ENCODE assay signal across 6 cellular contexts in genomic region chr15:40333922-40334492, GRCh38. TPM values are rescaled to one million over a fixed set of nuclear protein-coding genes. Genes with fewer than 3 reads are reported as not detected.
DNase-seq lines count a peak whose midpoint lies in the region; ATAC-seq, FAIRE-seq and TF ChIP-seq lines count a peak whose summit lies in the region.

No MANE protein-coding gene starts in this region.

- peak overlapping the region; percentile 80 for H3K27ac ChIP-seq in endothelial cell of umbilical vein (ENCODE audit: insufficient read depth, low read depth, low read length)

- peak; percentile 51 for DNase-seq in stimulated activated CD4-positive, alpha-beta T cell treated with anti-CD3 and anti-CD28 coated beads, Interleukin-15, amount 100 ng/mL, for 24 hours
- DNase-seq in stimulated activated CD4-positive, alpha-beta T cell treated with anti-CD3 and anti-CD28 coated beads, Interleukin-4, amount 100 ng/mL, for 24 hours: no peak
- DNase-seq in endothelial cell of umbilical vein (ENCODE audit: low read depth, low spot score) (peak; percentile 98), pulmonary artery endothelial cell (ENCODE audit: low read depth, low spot score) (peak; percentile 95), DMS114 treated with DMSO at 0.1 percent for 48 hours (lab: John Stamatoyannopoulos, UW; ENCODE audit: unreplicated experiment) (no peak)

- H3K4me3 ChIP-seq in endothelial cell of umbilical vein (replicated peaks in 1 of 3; ENCODE audit: insufficient read depth in 1 of 3, low read depth in 1 of 3, low read length in 3 of 3): no peak overlapping the region

- no peaks in the 10 kb centered on the region for H3K9me1 ChIP-seq in endothelial cell of umbilical vein (replicated peaks; ENCODE audit: control insufficient read depth, extremely low read depth, insufficient read depth, low read length)

- H4K20me1 ChIP-seq in endothelial cell of umbilical vein (replicated peaks; ENCODE audit: control insufficient read depth, extremely low read depth, insufficient read depth, low read length): no peaks in the 10 kb centered on the region

- FAIRE-seq in endothelial cell of umbilical vein (lab: Jason Lieb, UNC): peak; percentile 100

- ATAC-seq in activated CD4-positive, CD25-positive, alpha-beta regulatory T cell treated with anti-CD3 and anti-CD28 coated beads, Interleukin-2, amount 50 U/mL, for 24 hours: no peak

- TF ChIP-seq CTCF in endothelial cell of umbilical vein (IDR thresholded peaks at IDR 0.05; ENCODE audit: extremely low read depth in 1 of 2, insufficient read depth in 1 of 2, low read depth in 1 of 2, low read length in 2 of 2): no peak

- H2AFZ ChIP-seq in endothelial cell of umbilical vein (ENCODE audit: low read depth, low read length): peak overlapping the region; percentile 70

- no peaks in the 10 kb centered on the region for H3K79me2 ChIP-seq in endothelial cell of umbilical vein (ENCODE audit: control insufficient read depth, insufficient read depth, low read length)

- H3K27me3 ChIP-seq in endothelial cell of umbilical vein (ENCODE audit: control insufficient read depth in 2 of 2, insufficient read depth in 2 of 2, low read length in 2 of 2): no peaks in the 10 kb centered on the region

- POLR2A ChIA-PET in endothelial cell of umbilical vein (lab: Charles Lee): interaction anchor here (0.7 to 2.0 kb wide), 3 partner anchors 9 to 304 kb away, joined by 3 to 11 read pairs (median 4); partner anchors contain the start of gene INAFM2

- TF ChIP-seq POLR2A in endothelial cell of umbilical vein (IDR thresholded peaks at IDR 0.05; ENCODE audit: low read depth, low read length): peak; percentile 32

- peak overlapping the region; percentile 61 for H3K9ac ChIP-seq in endothelial cell of umbilical vein (replicated peaks; ENCODE audit: extremely low read depth, insufficient read depth, low read length)

- peaks cover 0 to 8% of the 10 kb centered on the region in 2 experiments for H3K36me3 ChIP-seq in endothelial cell of umbilical vein (ENCODE audit: control insufficient read depth in 2 of 2, extremely low read depth in 1 of 2, insufficient read depth in 2 of 2, low read length in 2 of 2)

- intact Hi-C loops in endothelial cell of umbilical vein (cut with micrococcal nuclease): loop anchor here (1.0 kb wide), 1 partner anchor 11 kb away; the partner anchor contains the start of gene INAFM2

- TSS peak; percentile 14 for BruUV-seq in endothelial cell of umbilical vein (replicated peaks; lab: Mats Ljungman, UMichigan)

- dilution Hi-C loops in endothelial cell of umbilical vein (cut with MboI; ENCODE audit: extremely low pct_ligation_motif_present, low sequenced_read_pairs): no loop called here

- peaks cover 39% of the 10 kb centered on the region for H3K4me1 ChIP-seq in endothelial cell of umbilical vein (ENCODE audit: control insufficient read depth, extremely low read depth, insufficient read depth, low read length)

- no peaks in the 10 kb centered on the region for H3K9me3 ChIP-seq in endothelial cell of umbilical vein (replicated peaks; ENCODE audit: control insufficient read depth, insufficient read depth, low read length)

- CTCF ChIA-PET in endothelial cell of umbilical vein (lab: Charles Lee): interaction anchor here (0.8 to 9.1 kb wide), 8 partner anchors 9 to 117 kb away, joined by 3 to 287 read pairs (median 8); partner anchors contain the start of genes INAFM2 and PLCB2

- peak overlapping the region; percentile 41 for H3K4me2 ChIP-seq in endothelial cell of umbilical vein (ENCODE audit: insufficient read depth, low read length)

TF ChIP-seq in endothelial cell of umbilical vein, 7 proteins besides CTCF, POLR2A, EP300 and RAD21:
- TF ChIP-seq POLR2AphosphoS5 (IDR thresholded peaks at IDR 0.05; ENCODE audit: insufficient read depth, low read depth, low read length) (peak; percentile 60), MAX (IDR thresholded peaks at IDR 0.05; ENCODE audit: insufficient read depth, insufficient read length) (no peak), FOS (IDR thresholded peaks at IDR 0.05; ENCODE audit: borderline replicate concordance, insufficient read depth, low read length) (no peak), JUN (IDR thresholded peaks at IDR 0.05; ENCODE audit: borderline replicate concordance, insufficient read depth, insufficient read length, low read depth) (no peak), MYC (IDR thresholded peaks at IDR 0.05; ENCODE audit: low read depth, low read length) (no peak), GATA2 (IDR thresholded peaks at IDR 0.05; ENCODE audit: insufficient read depth, insufficient read length, low read depth, low read length) (peak; percentile 41), EZH2 (IDR thresholded peaks at IDR 0.05; ENCODE audit: borderline replicate concordance, low read depth, low read length, severe bottlenecking) (no peak)
TF ChIP-seq in endothelial cell of umbilical vein: peak in this region for 2.

RNA-seq across cellular contexts. Expression of gene CCDC9B, which starts 6.7 kb away (rescaled TPM):
- total RNA-seq in endothelial cell of umbilical vein (46.0 and 47.3 TPM in 2 replicates), pulmonary artery endothelial cell (17.0 and 25.1 TPM in 2 replicates)
- polyA plus RNA-seq in endothelial cell of umbilical vein: 4.8 and 7.6 TPM in 2 replicates
- polyA plus RNA-seq in endothelial cell of umbilical vein (2011; cell fraction: cytosol; rRNA removed): 6.1 and 7.0 TPM in 2 replicates
- 65.5 and 69.4 TPM in 2 replicates for polyA plus RNA-seq in endothelial cell of umbilical vein (2011; cell fraction: nucleus; rRNA removed)
- polyA plus RNA-seq in endothelial cell of umbilical vein (2012): 32.0 and 33.5 TPM in 2 replicates
- polyA minus RNA-seq in endothelial cell of umbilical vein: 24.9 and 26.7 TPM in 2 replicates
- 1.3 TPM for polyA minus RNA-seq in endothelial cell of umbilical vein (2011; cell fraction: cytosol; rRNA and poly(A)+ RNA removed)
- polyA minus RNA-seq in endothelial cell of umbilical vein (2011; cell fraction: nucleus; rRNA and poly(A)+ RNA removed): 28.5 and 32.2 TPM in 2 replicates

RNA-seq across cellular contexts. Expression of gene INAFM2, which starts 10.5 kb away (rescaled TPM):
- total RNA-seq in endothelial cell of umbilical vein (23.6 and 24.1 TPM in 2 replicates), pulmonary artery endothelial cell (20.6 and 28.3 TPM in 2 replicates)
- 9.4 and 10.4 TPM in 2 replicates for polyA plus RNA-seq in endothelial cell of umbilical vein
- 11.7 and 14.2 TPM in 2 replicates for polyA plus RNA-seq in endothelial cell of umbilical vein (2011; cell fraction: cytosol; rRNA removed)
- 11.1 and 12.5 TPM in 2 replicates for polyA plus RNA-seq in endothelial cell of umbilical vein (2011; cell fraction: nucleus; rRNA removed)
- polyA plus RNA-seq in endothelial cell of umbilical vein (2012): 11.4 and 13.4 TPM in 2 replicates
- 10.0 and 13.4 TPM in 2 replicates for polyA minus RNA-seq in endothelial cell of umbilical vein
- 3.3 TPM for polyA minus RNA-seq in endothelial cell of umbilical vein (2011; cell fraction: cytosol; rRNA and poly(A)+ RNA removed)
- 5.5 and 6.1 TPM in 2 replicates for polyA minus RNA-seq in endothelial cell of umbilical vein (2011; cell fraction: nucleus; rRNA and poly(A)+ RNA removed)

RNA-seq across cellular contexts. Expression of gene PHGR1, which starts 16.8 kb away (rescaled TPM):
- not detected in 2 replicates for total RNA-seq in endothelial cell of umbilical vein
- polyA plus RNA-seq in endothelial cell of umbilical vein: not detected in 2 replicates
- not detected in 2 replicates for polyA plus RNA-seq in endothelial cell of umbilical vein (2011; cell fraction: cytosol; rRNA removed)
- polyA plus RNA-seq in endothelial cell of umbilical vein (2011; cell fraction: nucleus; rRNA removed): not detected in 2 replicates
- not detected in 2 replicates for polyA plus RNA-seq in endothelial cell of umbilical vein (2012)
- polyA minus RNA-seq in endothelial cell of umbilical vein: not detected in 2 replicates
- polyA minus RNA-seq in endothelial cell of umbilical vein (2011; cell fraction: cytosol; rRNA and poly(A)+ RNA removed): not detected
- not detected in 2 replicates for polyA minus RNA-seq in endothelial cell of umbilical vein (2011; cell fraction: nucleus; rRNA and poly(A)+ RNA removed)
- not detected in 2 replicates for total RNA-seq in pulmonary artery endothelial cell

RNA-seq across cellular contexts. Expression of gene DISP2, which starts 24.0 kb away (rescaled TPM):
- 0.65 and 1.2 TPM in 2 replicates for total RNA-seq in endothelial cell of umbilical vein
- polyA plus RNA-seq in endothelial cell of umbilical vein: 0.10 and 0.24 TPM in 2 replicates
- 0.05 and 0.13 TPM in 2 replicates for polyA plus RNA-seq in endothelial cell of umbilical vein (2011; cell fraction: cytosol; rRNA removed)
- polyA plus RNA-seq in endothelial cell of umbilical vein (2011; cell fraction: nucleus; rRNA removed): 0.05 and 0.10 TPM in 2 replicates
- 0.13 and 0.65 TPM in 2 replicates for polyA plus RNA-seq in endothelial cell of umbilical vein (2012)
- 0.06 and 0.73 TPM in 2 replicates for polyA minus RNA-seq in endothelial cell of umbilical vein
- 0.10 TPM for polyA minus RNA-seq in endothelial cell of umbilical vein (2011; cell fraction: cytosol; rRNA and poly(A)+ RNA removed)
- polyA minus RNA-seq in endothelial cell of umbilical vein (2011; cell fraction: nucleus; rRNA and poly(A)+ RNA removed): 0.05 TPM in 2 replicates
- total RNA-seq in pulmonary artery endothelial cell: 0.04 and 0.07 TPM in 2 replicates

RNA-seq across cellular contexts. Expression of gene PLCB2, which starts 26.3 kb away (rescaled TPM):
- total RNA-seq in endothelial cell of umbilical vein (1.5 and 4.3 TPM in 2 replicates), pulmonary artery endothelial cell (0.56 and 7.1 TPM in 2 replicates)
- 1.6 and 1.9 TPM in 2 replicates for polyA plus RNA-seq in endothelial cell of umbilical vein
- 1.2 TPM in 2 replicates for polyA plus RNA-seq in endothelial cell of umbilical vein (2011; cell fraction: cytosol; rRNA removed)
- polyA plus RNA-seq in endothelial cell of umbilical vein (2011; cell fraction: nucleus; rRNA removed): 6.7 and 10.9 TPM in 2 replicates
- polyA plus RNA-seq in endothelial cell of umbilical vein (2012): 1.8 and 3.1 TPM in 2 replicates
- polyA minus RNA-seq in endothelial cell of umbilical vein: 1.2 and 1.6 TPM in 2 replicates
- 4.4 TPM for polyA minus RNA-seq in endothelial cell of umbilical vein (2011; cell fraction: cytosol; rRNA and poly(A)+ RNA removed)
- polyA minus RNA-seq in endothelial cell of umbilical vein (2011; cell fraction: nucleus; rRNA and poly(A)+ RNA removed): 2.0 and 2.4 TPM in 2 replicates

Comparison
In these comparisons a context has a peak if more than half of its experiments do, and no peak if none do; other contexts are left out.
1. DNase-seq: peak in stimulated activated CD4-positive, alpha-beta T cell treated with anti-CD3 and anti-CD28 coated beads, Interleukin-15, amount 100 ng/mL, for 24 hours (single experiment), endothelial cell of umbilical vein (single experiment) and pulmonary artery endothelial cell (single experiment); none in stimulated activated CD4-positive, alpha-beta T cell treated with anti-CD3 and anti-CD28 coated beads, Interleukin-4, amount 100 ng/mL, for 24 hours (single experiment) and DMS114 treated with DMSO at 0.1 percent for 48 hours (single experiment).